ENCODE assay signal across 8 cellular contexts in the genomic region with DNA sequence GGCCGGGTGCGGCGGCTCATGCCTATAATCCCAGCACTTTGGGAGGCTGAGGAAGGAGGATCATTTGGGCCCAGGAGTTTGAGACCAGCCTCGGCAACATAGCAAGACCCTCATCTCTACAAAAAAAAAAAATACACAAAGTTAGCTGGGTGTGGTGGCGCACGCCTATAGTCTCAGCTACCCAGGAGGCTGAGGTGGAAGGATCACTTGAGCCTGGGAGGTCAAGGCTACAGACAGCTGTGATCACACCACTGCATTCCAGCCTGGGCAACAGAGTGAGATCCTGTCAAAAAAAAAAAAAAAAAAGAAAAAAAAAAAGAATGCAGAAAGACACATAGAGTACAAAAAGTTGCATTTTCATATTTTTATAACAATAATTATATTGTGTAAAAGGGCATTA. TPM values are rescaled to one million over a fixed set of nuclear protein-coding genes. Genes with fewer than 3 reads are reported as not detected.
DNase-seq lines count a peak whose midpoint lies in the region; ATAC-seq and TF ChIP-seq lines count a peak whose summit lies in the region.
"Not testable (repeated sequence)": the region's sequence is repeated elsewhere in the genome, so short reads cannot be mapped to it uniquely, and the experiment has no call there.

No MANE protein-coding gene starts in this region.

- peak overlapping the region; percentile 83 to 99 (median 96) for H3K27ac Mint-ChIP-seq in CD8-positive, alpha-beta memory T cell
- H3K27ac Mint-ChIP-seq in activated CD4-positive, alpha-beta T cell treated with anti-CD3 and anti-CD28 coated beads for 36 hours = peak overlapping the region; percentile 89
- H3K27ac Mint-ChIP-seq in activated T-cell treated with anti-CD3 and anti-CD28 coated beads, Interleukin-2, amount 50 U/mL, for 72 hours = peak overlapping the region; percentile 98
- peak overlapping the region; percentile 94 for H3K27ac Mint-ChIP-seq in activated naive CD8-positive, alpha-beta T cell treated with anti-CD3 and anti-CD28 coated beads, Interleukin-2, amount 50 U/mL, for 24 hours

- H2AFZ ChIP-seq in Karpas-422 (ENCODE audit: low read length) = not testable (repeated sequence)

- H3K9me2 ChIP-seq in Karpas-422 (replicated peaks; ENCODE audit: insufficient read depth, low read length) = not testable (repeated sequence)

- peaks cover 69 to 87% (median 86%) of the 10 kb centered on the region in 3 donors for H3K4me1 Mint-ChIP-seq in CD8-positive, alpha-beta memory T cell
- H3K4me1 Mint-ChIP-seq in activated CD4-positive, alpha-beta T cell treated with anti-CD3 and anti-CD28 coated beads for 36 hours = peaks cover 78% of the 10 kb centered on the region
- H3K4me1 Mint-ChIP-seq in activated T-cell treated with anti-CD3 and anti-CD28 coated beads, Interleukin-2, amount 50 U/mL, for 72 hours (ENCODE audit: low read depth) = peaks cover 94% of the 10 kb centered on the region
- H3K4me1 Mint-ChIP-seq in activated naive CD8-positive, alpha-beta T cell treated with anti-CD3 and anti-CD28 coated beads, Interleukin-2, amount 50 U/mL, for 24 hours = peaks cover 85% of the 10 kb centered on the region

- not testable (repeated sequence) for TF ChIP-seq POLR2A in sigmoid colon (IDR thresholded peaks at IDR 0.05)

- POLR2A ChIA-PET in CD8-positive, alpha-beta memory T cell (lab: Charles Lee) = interaction anchor here (0.6 to 1.0 kb wide), 4 partner anchors 8 to 118 kb away, joined by 3 read pairs; no protein-coding TSS in a partner anchor
- POLR2A ChIA-PET in activated CD4-positive, alpha-beta T cell treated with anti-CD3 and anti-CD28 coated beads for 36 hours (lab: Charles Lee) = interaction anchor here (0.6 to 1.5 kb wide), 7 partner anchors 11 to 118 kb away, joined by 3 to 7 read pairs (median 4); no protein-coding TSS in a partner anchor

- H3K27me3 ChIP-seq in CD8-positive, alpha-beta memory T cell (ENCODE audit: insufficient read depth, low read length, poor library complexity, severe bottlenecking); Karpas-422 (ENCODE audit: low read length); sigmoid colon; thymus (ENCODE audit: control insufficient read depth, insufficient read depth): not testable (repeated sequence)

- CTCF ChIA-PET in CD8-positive, alpha-beta memory T cell (lab: Charles Lee) = interaction anchor here (0.8 kb wide), 1 partner anchor 43 kb away, joined by 3 read pairs; no protein-coding TSS in a partner anchor
- CTCF ChIA-PET in activated CD4-positive, alpha-beta T cell treated with anti-CD3 and anti-CD28 coated beads for 36 hours (lab: Charles Lee) = interaction anchor here (1.1 to 2.2 kb wide), 3 partner anchors 8 to 14 kb away, joined by 3 to 6 read pairs (median 4); no protein-coding TSS in a partner anchor

- not testable (repeated sequence) for H4K20me1 ChIP-seq in Karpas-422 (ENCODE audit: insufficient read depth, low read depth, low read length)

- peak overlapping the region; percentile 71 for H3K27ac ChIP-seq in CD8-positive, alpha-beta memory T cell (ENCODE audit: low read depth, low read length)
- H3K27ac ChIP-seq in Karpas-422 (ENCODE audit: low read length) (peak overlapping the region; percentile 81), sigmoid colon (peak overlapping the region; percentile 57 to 74 (median 62)), thymus (ENCODE audit: low read depth) (peak overlapping the region; percentile 31)

- H3K36me3 ChIP-seq in CD8-positive, alpha-beta memory T cell (ENCODE audit: insufficient read depth, low read length); sigmoid colon: not testable (repeated sequence)
- H3K36me3 ChIP-seq in Karpas-422 (ENCODE audit: insufficient read depth, low read length) (0 out of 2 replicates have a peak, but pooled peaks cover 12% of the 10 kb centered on the region), thymus (ENCODE audit: control insufficient read depth, insufficient read depth) (peaks cover 10% of the 10 kb centered on the region)

- ATAC-seq in activated CD4-positive, alpha-beta T cell treated with anti-CD3 and anti-CD28 coated beads for 36 hours; activated T-cell treated with anti-CD3 and anti-CD28 coated beads, Interleukin-2, amount 50 U/mL, for 72 hours (replicated peaks in 1 of 2); activated naive CD8-positive, alpha-beta T cell treated with anti-CD3 and anti-CD28 coated beads, Interleukin-2, amount 50 U/mL, for 24 hours; left lobe of liver: not testable (repeated sequence)

- H3K79me2 ChIP-seq in Karpas-422 (ENCODE audit: low read length) = peaks cover 97% of the 10 kb centered on the region

- WGBS in sigmoid colon, 2 donors = 95% methylated on average over 6 of the region's 6 CpGs
- 98% methylated on average over 6 of the region's 6 CpGs for WGBS in thymus

- H3K27me3 Mint-ChIP-seq in CD8-positive, alpha-beta memory T cell; activated CD4-positive, alpha-beta T cell treated with anti-CD3 and anti-CD28 coated beads for 36 hours; activated T-cell treated with anti-CD3 and anti-CD28 coated beads, Interleukin-2, amount 50 U/mL, for 72 hours (ENCODE audit: low read depth); activated naive CD8-positive, alpha-beta T cell treated with anti-CD3 and anti-CD28 coated beads, Interleukin-2, amount 50 U/mL, for 24 hours: not testable (repeated sequence)

- not testable (repeated sequence) for H3K9me3 ChIP-seq in CD8-positive, alpha-beta memory T cell (ENCODE audit: low read length); Karpas-422 (ENCODE audit: low read length); sigmoid colon; thymus (ENCODE audit: control insufficient read depth)

- not testable (repeated sequence) for TF ChIP-seq EP300 in sigmoid colon (IDR thresholded peaks at IDR 0.05)

- H3K4me3 Mint-ChIP-seq in CD8-positive, alpha-beta memory T cell = peak overlapping the region; percentile 53 to 83 (median 74)
- H3K4me3 Mint-ChIP-seq in activated CD4-positive, alpha-beta T cell treated with anti-CD3 and anti-CD28 coated beads for 36 hours = peak overlapping the region; percentile 35
- H3K4me3 Mint-ChIP-seq in activated T-cell treated with anti-CD3 and anti-CD28 coated beads, Interleukin-2, amount 50 U/mL, for 72 hours = peak overlapping the region; percentile 63 to 82
- H3K4me3 Mint-ChIP-seq in activated naive CD8-positive, alpha-beta T cell treated with anti-CD3 and anti-CD28 coated beads, Interleukin-2, amount 50 U/mL, for 24 hours = peak overlapping the region; percentile 40

- not testable (repeated sequence) for TF ChIP-seq CTCF in sigmoid colon (IDR thresholded peaks at IDR 0.05)

- peaks cover 0 to 35% (median 10%) of the 10 kb centered on the region in 3 donors for H3K36me3 Mint-ChIP-seq in CD8-positive, alpha-beta memory T cell
- peaks cover 63% of the 10 kb centered on the region for H3K36me3 Mint-ChIP-seq in activated CD4-positive, alpha-beta T cell treated with anti-CD3 and anti-CD28 coated beads for 36 hours (ENCODE audit: low read depth)
- H3K36me3 Mint-ChIP-seq in activated T-cell treated with anti-CD3 and anti-CD28 coated beads, Interleukin-2, amount 50 U/mL, for 72 hours (ENCODE audit: insufficient read depth in 2 of 2) = peaks cover 17 to 41% of the 10 kb centered on the region in 2 donors
- H3K36me3 Mint-ChIP-seq in activated naive CD8-positive, alpha-beta T cell treated with anti-CD3 and anti-CD28 coated beads, Interleukin-2, amount 50 U/mL, for 24 hours (ENCODE audit: low read depth) = peaks cover 58% of the 10 kb centered on the region

- peaks cover 76% of the 10 kb centered on the region for H3K4me1 ChIP-seq in CD8-positive, alpha-beta memory T cell (ENCODE audit: insufficient read depth, low read length)
- H3K4me1 ChIP-seq in Karpas-422 (ENCODE audit: low read length) (peaks cover 75% of the 10 kb centered on the region), sigmoid colon (peaks cover 0 to 42% (median 31%) of the 10 kb centered on the region in 4 donors)
- H3K4me1 ChIP-seq in thymus (ENCODE audit: control insufficient read depth, insufficient read depth, low read length) = not testable (repeated sequence)

- not testable (repeated sequence) for DNase-seq in CD8-positive, alpha-beta memory T cell; Karpas-422; activated CD4-positive, alpha-beta T cell treated with anti-CD3 and anti-CD28 coated beads for 36 hours; activated T-cell treated with anti-CD3 and anti-CD28 coated beads, Interleukin-2, amount 50 U/mL, for 72 hours; activated naive CD8-positive, alpha-beta T cell treated with anti-CD3 and anti-CD28 coated beads, Interleukin-2, amount 50 U/mL, for 24 hours; sigmoid colon
- DNase-seq in left lobe of liver (ENCODE audit: low spot score) = peak; percentile 18

- not testable (repeated sequence) for H3K4me3 ChIP-seq in CD8-positive, alpha-beta memory T cell (ENCODE audit: low read length); Karpas-422 (ENCODE audit: low read length); sigmoid colon; thymus (ENCODE audit: low read length)

- intact Hi-C loops in activated CD4-positive, alpha-beta T cell treated with anti-CD3 and anti-CD28 coated beads for 36 hours (cut with DNase I, micrococcal nuclease) = loop anchor here (1.0 kb wide), 1 partner anchor 12 kb away; no protein-coding TSS in a partner anchor
- intact Hi-C loops in sigmoid colon (cut with DNase I) = not testable (repeated sequence)

- H3K9ac ChIP-seq in Karpas-422 (ENCODE audit: low read length) = not testable (repeated sequence)

- H3K9me3 Mint-ChIP-seq in CD8-positive, alpha-beta memory T cell; activated CD4-positive, alpha-beta T cell treated with anti-CD3 and anti-CD28 coated beads for 36 hours (ENCODE audit: low read depth); activated T-cell treated with anti-CD3 and anti-CD28 coated beads, Interleukin-2, amount 50 U/mL, for 72 hours; activated naive CD8-positive, alpha-beta T cell treated with anti-CD3 and anti-CD28 coated beads, Interleukin-2, amount 50 U/mL, for 24 hours: not testable (repeated sequence)

- not testable (repeated sequence) for H3K4me2 ChIP-seq in Karpas-422 (ENCODE audit: low read depth, low read length, poor library complexity, severe bottlenecking)

RNA-seq across cellular contexts. Expression of a gene that starts 36.0 kb away (rescaled TPM):
- 100 to 1,000 TPM; 226 to 230 TPM for total RNA-seq in CD8-positive, alpha-beta memory T cell
- polyA plus RNA-seq in CD8-positive, alpha-beta memory T cell = 176 TPM
- 205 and 280 TPM in 2 replicates for total RNA-seq in Karpas-422 (2014; rRNA removed; shearing (Covaris generic); ENCODE audit: low replicate concordance)
- total RNA-seq in activated CD4-positive, alpha-beta T cell treated with anti-CD3 and anti-CD28 coated beads for 36 hours = 100 to 1,000 TPM; 254 to 354 TPM
- total RNA-seq in activated T-cell treated with anti-CD3 and anti-CD28 coated beads, Interleukin-2, amount 50 U/mL, for 72 hours = 100 to 1,000 TPM; 301 to 323 TPM
- total RNA-seq in left lobe of liver (12.7 TPM), sigmoid colon (100 to 1,000 TPM in 3 of 4 donors, 10 to 100 TPM in 1; 92.8 to 172 (median 104) TPM)
- polyA plus RNA-seq in sigmoid colon (10 to 100 TPM; 12.5 to 39.0 (median 13.2) TPM), thymus (79.6 TPM)

RNA-seq across cellular contexts. Expression of a gene that starts 46.8 kb away (rescaled TPM):
- 10 to 100 TPM; 21.3 to 21.4 TPM for total RNA-seq in CD8-positive, alpha-beta memory T cell
- polyA plus RNA-seq in CD8-positive, alpha-beta memory T cell = 4.2 TPM
- total RNA-seq in Karpas-422 (2014; rRNA removed; shearing (Covaris generic); ENCODE audit: low replicate concordance) = 9.6 and 11.6 TPM in 2 replicates
- 10 to 100 TPM; 17.7 to 19.7 TPM for total RNA-seq in activated CD4-positive, alpha-beta T cell treated with anti-CD3 and anti-CD28 coated beads for 36 hours
- 10 to 100 TPM; 27.3 to 31.7 TPM for total RNA-seq in activated T-cell treated with anti-CD3 and anti-CD28 coated beads, Interleukin-2, amount 50 U/mL, for 72 hours
- total RNA-seq in left lobe of liver (14.1 TPM), sigmoid colon (10 to 100 TPM; 18.9 to 27.7 (median 21.6) TPM)
- polyA plus RNA-seq in sigmoid colon (10 to 100 TPM in 1 of 3 donors, 1 to 10 TPM in 2; 3.6 to 34.1 (median 3.7) TPM), thymus (10.7 TPM)

Comparison
In these comparisons a context has a peak if more than half of its experiments do, and no peak if none do; other contexts are left out.
1. H3K27ac ChIP-seq: peak in every context shown above with its lines; median percentile 81 in Karpas-422; 71 in CD8-positive, alpha-beta memory T cell; 62 in sigmoid colon; 31 in thymus.